21 cellular contexts compared by ENCODE assay signal in the genomic region with DNA sequence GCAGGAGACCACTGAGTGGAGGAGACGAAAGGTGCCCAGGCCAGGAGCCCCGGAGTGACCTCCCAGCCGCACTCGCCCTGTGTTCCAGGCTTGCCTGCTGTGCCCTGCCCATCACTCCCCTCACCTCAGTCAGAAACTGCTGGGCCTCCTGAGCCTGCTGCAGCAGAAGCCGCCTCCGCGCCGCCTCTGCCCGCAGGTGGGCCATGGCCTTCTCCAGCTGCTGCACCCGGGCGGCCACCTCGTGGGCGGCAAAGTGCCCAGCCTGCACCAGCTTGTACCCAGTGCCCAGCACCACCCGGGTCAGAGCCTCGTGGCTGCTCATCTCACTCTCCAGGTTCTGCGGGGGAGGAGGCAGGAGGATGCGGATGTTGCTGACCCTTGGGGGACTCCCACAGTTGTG.
"Had no signal": no experiment of that assay in that cellular context is flagged by ENCODE, and none has a peak within 500 bp of the region (broad histone marks: within the 10 kb centered on the region; RNA-seq: fewer than 3 reads in every experiment).

No MANE protein-coding gene starts in this region.

- H3K4me3 ChIP-seq: colonic mucosa, esophagus muscularis mucosa, gastrocnemius medialis, heart right ventricle, left lung, lower lobe of right lung, mucosa of descending colon had no signal

- ATAC-seq: effector memory CD8-positive, alpha-beta T cell; gastrocnemius medialis; heart right ventricle; left cardiac atrium; left lung; left ventricle myocardium superior; lower lobe of right lung; mucosa of descending colon had no signal

- H3K27me3 Mint-ChIP-seq: effector memory CD8-positive, alpha-beta T cell had no signal

- H3K9me3 ChIP-seq: colonic mucosa, esophagus muscularis mucosa, gastrocnemius medialis, heart right ventricle, left lung, lower lobe of right lung, mucosa of descending colon had no signal

- H3K36me3 Mint-ChIP-seq: mesothelial cell of epicardium, naive B cell had no signal

- H3K36me3 ChIP-seq: colonic mucosa, esophagus muscularis mucosa, gastrocnemius medialis, heart right ventricle, lower lobe of right lung had no signal

- DNase-seq: colonic mucosa; cortex of kidney; effector CD8-positive, alpha-beta T cell; effector memory CD8-positive, alpha-beta T cell; endodermal cell; foreskin melanocyte; gastrocnemius medialis; glutamatergic neuron; head of caudate nucleus; heart right ventricle; hippocampal formation; left cardiac atrium; left lung; left ventricle myocardium superior; lower lobe of right lung; mesenchymal stem cell; mucosa of descending colon; naive B cell had no signal

- H3K4me3 Mint-ChIP-seq: dendritic cell treated with granulocyte-macrophage colony-stimulating factor and Interleukin-4, amounts not matched to agents 40 ng/mL and 50 ng/mL, for 4 days; effector memory CD8-positive, alpha-beta T cell; endodermal cell; mesothelial cell of epicardium; naive B cell had no signal

- H3K9me3 Mint-ChIP-seq: dendritic cell treated with granulocyte-macrophage colony-stimulating factor and Interleukin-4, amounts not matched to agents 40 ng/mL and 50 ng/mL, for 4 days; effector memory CD8-positive, alpha-beta T cell; endodermal cell; mesothelial cell of epicardium; naive B cell had no signal

- H3K27ac Mint-ChIP-seq: dendritic cell treated with granulocyte-macrophage colony-stimulating factor and Interleukin-4, amounts not matched to agents 40 ng/mL and 50 ng/mL, for 4 days; endodermal cell; mesothelial cell of epicardium had no signal

- H3K4me1 ChIP-seq: colonic mucosa, esophagus muscularis mucosa, gastrocnemius medialis had no signal

- H3K27ac ChIP-seq: colonic mucosa, esophagus muscularis mucosa, gastrocnemius medialis, heart right ventricle, left lung, lower lobe of right lung had no signal
